Comparison of ENCODE assay signal across 8 cellular contexts in the genomic region with DNA sequence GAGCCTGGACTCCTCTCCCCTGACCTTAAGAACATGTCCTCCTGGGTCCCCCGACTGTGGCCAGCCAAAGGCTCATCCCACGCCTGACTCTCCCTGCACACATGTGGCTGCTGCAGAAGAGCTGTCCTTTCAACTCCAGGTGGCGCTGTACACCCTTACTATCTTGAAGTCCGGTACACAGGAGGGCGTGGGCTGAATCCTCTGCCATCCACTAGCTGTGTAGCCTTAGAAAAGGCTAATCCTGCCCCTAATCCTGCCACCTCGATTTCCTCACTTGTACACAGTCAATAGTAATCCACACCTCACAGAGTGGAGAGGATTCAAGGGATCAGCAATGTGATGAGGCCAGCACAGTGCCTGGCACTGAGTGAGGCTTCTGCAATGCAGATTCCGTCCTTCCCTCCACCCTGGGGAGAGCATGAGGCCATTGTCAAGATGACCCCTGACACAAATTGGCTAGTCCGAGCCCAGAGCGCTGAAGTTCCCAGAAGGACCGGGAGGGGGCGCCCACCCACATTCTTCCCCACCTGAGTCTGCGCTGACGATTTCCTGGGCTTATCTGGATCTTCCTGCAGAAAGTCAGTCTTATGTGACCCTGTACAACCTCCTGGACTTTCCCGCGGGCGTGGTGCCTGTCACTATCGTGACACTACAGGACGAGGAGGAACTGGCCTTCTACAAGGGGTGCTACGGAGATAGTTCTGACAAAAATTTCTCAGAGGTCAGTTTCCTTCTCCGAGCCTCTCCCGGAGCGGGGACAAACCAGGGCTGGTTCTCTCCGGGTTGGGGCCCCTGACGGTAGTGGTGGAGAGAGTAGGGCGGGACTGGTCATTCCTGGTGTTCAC. TPM values are rescaled to one million over a fixed set of nuclear protein-coding genes. Genes with fewer than 3 reads are reported as not detected.
DNase-seq lines count a peak whose midpoint lies in the region; ATAC-seq lines count a peak whose summit lies in the region.

No MANE protein-coding gene starts in this region.

- no peak overlapping the region for H3K27ac ChIP-seq in iPS DF 6.9 (ENCODE audit: low read length)

- H3K9me3 ChIP-seq in iPS DF 6.9 (ENCODE audit: control insufficient read depth, insufficient read depth, low read length), result no peaks in the 10 kb centered on the region

- peak; percentile 80 for DNase-seq in EH (ENCODE audit: low read depth)
- peak; percentile 86 for DNase-seq in H7
- DNase-seq in MV-4-11 (lab: John Stamatoyannopoulos, UW), result peak; percentile 87
- DNase-seq in T-helper 22 cell (ENCODE audit: low read depth), result peak; percentile 20
- peak; percentile 81 for DNase-seq in astrocyte of the hippocampus (ENCODE audit: low read depth, low spot score)
- DNase-seq in iPS DF 6.9 (ENCODE audit: low read depth, low spot score), result peak; percentile 95
- DNase-seq in skeletal muscle cell (ENCODE audit: low read depth), result peak; percentile 16

- H3K4me1 ChIP-seq in iPS DF 6.9 (ENCODE audit: control insufficient read depth, insufficient read depth, low read length), result peaks cover 7% of the 10 kb centered on the region; the same call in 1 of the 2 replicates

- H3K36me3 ChIP-seq in H7 (replicated peaks; ENCODE audit: control insufficient read depth, insufficient read depth, low read length) (no peaks in the 10 kb centered on the region), iPS DF 6.9 (ENCODE audit: control insufficient read depth, insufficient read depth, low read length) (no peaks in the 10 kb centered on the region)

- H3K27me3 ChIP-seq in H7 (ENCODE audit: control insufficient read depth, insufficient read depth, low read length) (peaks cover 19% of the 10 kb centered on the region), iPS DF 6.9 (ENCODE audit: control insufficient read depth, insufficient read depth, low read length) (peaks cover 6% of the 10 kb centered on the region)

- no peak for ATAC-seq in GM19324 (IDR thresholded peaks at IDR 0.05; ENCODE audit: low FRiP score, unreplicated experiment)

- peak overlapping the region; percentile 59 for H3K4me3 ChIP-seq in H7 (ENCODE audit: insufficient read depth, low read depth, low read length)
- H3K4me3 ChIP-seq in iPS DF 6.9 (ENCODE audit: low read length), result peak overlapping the region; percentile 53; the same call in 1 of the 2 replicates
- H3K4me3 ChIP-seq in skeletal muscle cell (ENCODE audit: low read depth, low read length), result peak overlapping the region; percentile 35

- WGBS in iPS DF 6.9 (ENCODE audit: insufficient coverage, insufficient read length), result no CpG with 5 or more reads among the region's 25 CpGs

RNA-seq across cellular contexts. Expression of a gene that starts 47.1 kb away (rescaled TPM):
- total RNA-seq in H7 (2014; rRNA removed; shearing (Covaris generic)), result 4.2 and 5.4 TPM in 2 replicates

RNA-seq across cellular contexts. Expression of a gene that starts 48.4 kb away (rescaled TPM):
- 12.6 and 19.8 TPM in 2 replicates for total RNA-seq in H7 (2014; rRNA removed; shearing (Covaris generic))

Comparison
In these comparisons a context has a peak if more than half of its experiments do, and no peak if none do; other contexts are left out.
1. DNase-seq: peak in every context shown above with its lines; median percentile 95 in iPS DF 6.9; 87 in MV-4-11; 86 in H7; 81 in astrocyte of the hippocampus; 80 in EH; 20 in T-helper 22 cell; 16 in skeletal muscle cell.